ENCODE assay signal across 16 cellular contexts in the genomic region with DNA sequence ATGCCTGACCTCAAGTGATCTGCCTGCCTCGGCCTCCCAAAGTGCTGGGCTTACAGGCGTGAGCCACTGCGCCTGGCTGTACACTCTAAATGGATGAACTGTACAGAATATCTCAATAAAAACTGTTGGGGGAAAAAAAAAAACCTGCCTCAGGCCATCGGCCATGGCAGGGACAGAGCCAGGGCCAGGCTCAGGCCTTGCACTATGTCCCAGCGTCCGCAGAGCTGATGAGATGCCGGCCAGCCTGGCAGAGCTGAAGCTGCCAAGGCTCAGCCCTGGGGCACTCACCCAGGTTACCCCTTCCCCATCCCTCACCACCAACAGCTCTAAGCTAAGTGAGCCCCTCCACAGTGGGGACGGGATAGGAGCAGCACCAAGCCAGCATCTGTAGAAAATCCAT. TPM values are rescaled to one million over a fixed set of nuclear protein-coding genes. Genes with fewer than 3 reads are reported as not detected.
DNase-seq lines count a peak whose midpoint lies in the region; ATAC-seq and TF ChIP-seq lines count a peak whose summit lies in the region.
"Had no signal": no experiment of that assay in that cellular context is flagged by ENCODE, and none has a peak within 500 bp of the region (broad histone marks: within the 10 kb centered on the region; RNA-seq: fewer than 3 reads in every experiment).

No MANE protein-coding gene starts in this region.

- CTCF ChIA-PET in activated CD4-positive, alpha-beta T cell treated with anti-CD3 and anti-CD28 coated beads for 36 hours (lab: Charles Lee) = interaction anchor here (0.8 kb wide), 1 partner anchor 27 kb away, joined by 3 read pairs; a partner anchor contains a TSS

- H3K4me1 Mint-ChIP-seq in activated CD4-positive, alpha-beta T cell treated with anti-CD3 and anti-CD28 coated beads for 36 hours = peaks cover 61% of the 10 kb centered on the region
- H3K4me1 Mint-ChIP-seq in activated naive CD8-positive, alpha-beta T cell (ENCODE audit: low read depth) = peaks cover 75% of the 10 kb centered on the region

- H3K4me2 ChIP-seq in Karpas-422 (ENCODE audit: low read depth, low read length, poor library complexity, severe bottlenecking) = peak overlapping the region; percentile 96

- intact Hi-C loops in activated CD4-positive, alpha-beta T cell treated with anti-CD3 and anti-CD28 coated beads for 36 hours (cut with DNase I, micrococcal nuclease) = loop anchor here (1.0 to 10.0 kb wide), 2 partner anchors 36 to 1062 kb away; a partner anchor contains a TSS

- H3K36me3 Mint-ChIP-seq in activated CD4-positive, alpha-beta T cell treated with anti-CD3 and anti-CD28 coated beads for 36 hours (ENCODE audit: low read depth) = peaks cover 62% of the 10 kb centered on the region
- H3K36me3 Mint-ChIP-seq in activated naive CD8-positive, alpha-beta T cell = peaks cover 16% of the 10 kb centered on the region

- no peak overlapping the region for H2AFZ ChIP-seq in Karpas-422 (ENCODE audit: low read length)

- no peak for ATAC-seq in activated CD4-positive, alpha-beta T cell treated with anti-CD3 and anti-CD28 coated beads for 36 hours

- H3K9me3 Mint-ChIP-seq in activated CD4-positive, alpha-beta T cell treated with anti-CD3 and anti-CD28 coated beads for 36 hours (ENCODE audit: low read depth) = no peaks in the 10 kb centered on the region
- no peaks in the 10 kb centered on the region for H3K9me3 Mint-ChIP-seq in activated naive CD8-positive, alpha-beta T cell (ENCODE audit: low read depth)
- H3K9me3 Mint-ChIP-seq: brain had no signal

- peak overlapping the region; percentile 96 for H3K9ac ChIP-seq in Karpas-422 (ENCODE audit: low read length)

- peak overlapping the region; percentile 95 for H3K4me3 Mint-ChIP-seq in activated CD4-positive, alpha-beta T cell treated with anti-CD3 and anti-CD28 coated beads for 36 hours
- H3K4me3 Mint-ChIP-seq in activated naive CD8-positive, alpha-beta T cell = peak overlapping the region; percentile 97

- no peaks in the 10 kb centered on the region for H3K27me3 ChIP-seq in Karpas-422 (ENCODE audit: low read length)
- no peaks in the 10 kb centered on the region for H3K27me3 ChIP-seq in neutrophil
- H3K27me3 ChIP-seq: SJSA1, vagina had no signal

- TF ChIP-seq CTCF in neutrophil (IDR thresholded peaks at IDR 0.05) = no peak

- H3K9me3 ChIP-seq in Karpas-422 (ENCODE audit: low read length) (no peaks in the 10 kb centered on the region), neutrophil (no peaks in the 10 kb centered on the region)
- H3K9me3 ChIP-seq: left ventricle myocardium inferior, SJSA1, vagina had no signal

- H3K4me1 ChIP-seq in Karpas-422 (ENCODE audit: low read length) (peaks cover 60% of the 10 kb centered on the region), neutrophil (ENCODE audit: control insufficient read depth in 1 of 2, insufficient read depth in 1 of 2, low read depth in 1 of 2, low read length in 1 of 2) (peaks cover 79 to 86% of the 10 kb centered on the region in 2 experiments)

- H4K20me1 ChIP-seq in Karpas-422 (ENCODE audit: insufficient read depth, low read depth, low read length) = peaks cover 61% of the 10 kb centered on the region

- H3K4me3 ChIP-seq in Karpas-422 (ENCODE audit: low read length) (peak overlapping the region; percentile 84), neutrophil (ENCODE audit: low read depth in 1 of 2, low read length in 1 of 2) (peak overlapping the region; percentile 67 to 88)
- H3K4me3 ChIP-seq: left ventricle myocardium inferior, SJSA1, vagina had no signal

- no peaks in the 10 kb centered on the region for H3K27me3 Mint-ChIP-seq in activated CD4-positive, alpha-beta T cell treated with anti-CD3 and anti-CD28 coated beads for 36 hours
- no peaks in the 10 kb centered on the region for H3K27me3 Mint-ChIP-seq in activated naive CD8-positive, alpha-beta T cell
- H3K27me3 Mint-ChIP-seq: brain had no signal

- DNase-seq in activated CD4-positive, alpha-beta T cell treated with anti-CD3 and anti-CD28 coated beads for 36 hours = no peak
- DNase-seq in activated CD4-positive, alpha-beta T cell treated with anti-CD3 and anti-CD28 coated beads for 4 hours = no peak
- DNase-seq in Karpas-422 (no peak), NCI-H2029 (lab: John Stamatoyannopoulos, UW) (no peak), HK-2 (ENCODE audit: unreplicated experiment) (no peak)
- DNase-seq in stimulated activated CD4-positive, alpha-beta T cell treated with anti-CD3 and anti-CD28 coated beads, Interleukin-15, amount 100 ng/mL, for 24 hours = no peak
- DNase-seq: COR-L47; left ventricle myocardium inferior; NCI-H2171; NK-92 treated with Interleukin-12 subunit alpha and Interleukin-12 subunit beta, amount 100 ng/mL, for 24 hours; stimulated activated CD4-positive, alpha-beta T cell treated with anti-CD3 and anti-CD28 coated beads, Interleukin-2, amount 100 ng/mL, for 48 hours had no signal

- no peaks in the 10 kb centered on the region for H3K9me2 ChIP-seq in Karpas-422 (replicated peaks; ENCODE audit: insufficient read depth, low read length)

- H3K36me3 ChIP-seq in Karpas-422 (ENCODE audit: insufficient read depth, low read length) (peaks cover 31% of the 10 kb centered on the region), neutrophil (peaks cover 11% of the 10 kb centered on the region)
- H3K36me3 ChIP-seq: left ventricle myocardium inferior, vagina had no signal

- POLR2A ChIA-PET in activated CD4-positive, alpha-beta T cell treated with anti-CD3 and anti-CD28 coated beads for 36 hours (lab: Charles Lee) = no interaction called here

- peaks cover 99% of the 10 kb centered on the region for H3K79me2 ChIP-seq in Karpas-422 (ENCODE audit: low read length)

- H3K27ac ChIP-seq in Karpas-422 (ENCODE audit: low read length) = peak overlapping the region; percentile 98
- peak overlapping the region; percentile 93 for H3K27ac ChIP-seq in neutrophil
- H3K27ac ChIP-seq: SJSA1, vagina had no signal

- H3K27ac Mint-ChIP-seq in activated CD4-positive, alpha-beta T cell treated with anti-CD3 and anti-CD28 coated beads for 36 hours = peak overlapping the region; percentile 98
- H3K27ac Mint-ChIP-seq in activated naive CD8-positive, alpha-beta T cell = peak overlapping the region; percentile 98

RNA-seq across cellular contexts. Expression of a gene that starts 6.1 kb away (rescaled TPM):
- 100 to 1,000 TPM; 177 to 201 TPM for total RNA-seq in activated CD4-positive, alpha-beta T cell treated with anti-CD3 and anti-CD28 coated beads for 36 hours
- 134 and 231 TPM in 2 replicates for total RNA-seq in Karpas-422 (2014; rRNA removed; shearing (Covaris generic); ENCODE audit: low replicate concordance)

RNA-seq across cellular contexts. Expression of a gene that starts 24.2 kb away (rescaled TPM):
- total RNA-seq in activated CD4-positive, alpha-beta T cell treated with anti-CD3 and anti-CD28 coated beads for 36 hours = 1 to 10 TPM; 4.9 to 9.0 TPM
- 7.8 and 9.5 TPM in 2 replicates for total RNA-seq in Karpas-422 (2014; rRNA removed; shearing (Covaris generic); ENCODE audit: low replicate concordance)

RNA-seq across cellular contexts. Expression of a gene that starts 27.1 kb away (rescaled TPM):
- 10 to 100 TPM; 41.1 to 45.2 TPM for total RNA-seq in activated CD4-positive, alpha-beta T cell treated with anti-CD3 and anti-CD28 coated beads for 36 hours
- total RNA-seq in Karpas-422 (2014; rRNA removed; shearing (Covaris generic); ENCODE audit: low replicate concordance) = 35.0 and 62.5 TPM in 2 replicates

RNA-seq across cellular contexts. Expression of a gene that starts 31.0 kb away (rescaled TPM):
- 1 to 10 TPM; 4.1 to 4.5 TPM for total RNA-seq in activated CD4-positive, alpha-beta T cell treated with anti-CD3 and anti-CD28 coated beads for 36 hours
- 15.5 and 31.0 TPM in 2 replicates for total RNA-seq in Karpas-422 (2014; rRNA removed; shearing (Covaris generic); ENCODE audit: low replicate concordance)

RNA-seq across cellular contexts. Expression of a gene that starts 43.5 kb away (rescaled TPM):
- total RNA-seq in activated CD4-positive, alpha-beta T cell treated with anti-CD3 and anti-CD28 coated beads for 36 hours = not detected
- 1.4 TPM in 1 of 2 replicates, not detected in the other for total RNA-seq in Karpas-422 (2014; rRNA removed; shearing (Covaris generic); ENCODE audit: low replicate concordance)
